ENCODE assay signal across 20 cellular contexts in the genomic region with DNA sequence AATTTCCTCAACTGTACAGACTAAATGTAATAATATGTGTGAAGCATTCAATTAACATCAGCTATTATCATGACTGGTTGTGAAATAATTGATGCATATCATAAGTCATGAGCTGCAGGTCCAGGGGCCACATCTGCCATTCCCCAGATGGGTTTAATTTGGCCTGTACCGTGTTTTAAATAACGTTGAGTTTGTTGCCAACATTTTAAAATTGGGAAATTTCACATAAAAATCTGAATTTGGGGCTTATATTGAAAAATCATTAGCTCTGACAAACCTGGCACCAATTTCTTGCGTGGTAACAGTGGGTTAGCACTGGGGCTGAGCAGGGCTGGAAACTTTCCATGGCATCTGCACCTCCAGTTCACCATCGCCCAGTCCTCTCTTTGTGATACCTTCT.
"Had no signal": no experiment of that assay in that cellular context is flagged by ENCODE, and none has a peak within 500 bp of the region (broad histone marks: within the 10 kb centered on the region; RNA-seq: fewer than 3 reads in every experiment).

No MANE protein-coding gene starts in this region.

- H3K4me3 Mint-ChIP-seq: dendritic cell treated with granulocyte-macrophage colony-stimulating factor and Interleukin-4, amounts not matched to agents 40 ng/mL and 50 ng/mL, for 4 days; effector memory CD8-positive, alpha-beta T cell; endodermal cell; mesothelial cell of epicardium had no signal

- H3K9me3 ChIP-seq: colonic mucosa, esophagus squamous epithelium, gastrocnemius medialis, heart right ventricle, left lung, lower lobe of right lung, mucosa of descending colon had no signal

- H3K36me3 ChIP-seq: colonic mucosa, esophagus squamous epithelium, gastrocnemius medialis, heart right ventricle, left lung, lower lobe of right lung had no signal

- H3K27ac Mint-ChIP-seq: dendritic cell treated with granulocyte-macrophage colony-stimulating factor and Interleukin-4, amounts not matched to agents 40 ng/mL and 50 ng/mL, for 4 days; effector memory CD8-positive, alpha-beta T cell; endodermal cell; mesothelial cell of epicardium had no signal

- H3K27me3 ChIP-seq: colonic mucosa, esophagus squamous epithelium, heart right ventricle, left lung had no signal

- H3K36me3 Mint-ChIP-seq: mesothelial cell of epicardium had no signal

- H3K4me3 ChIP-seq: colonic mucosa, esophagus squamous epithelium, gastrocnemius medialis, heart right ventricle, left lung, lower lobe of right lung, mucosa of descending colon had no signal

- DNase-seq: colonic mucosa; cortex of kidney; effector CD8-positive, alpha-beta T cell; effector memory CD8-positive, alpha-beta T cell; erythroblast; esophagus squamous epithelium; foreskin melanocyte; gastrocnemius medialis; glutamatergic neuron; head of caudate nucleus; heart right ventricle; hippocampal formation; left cardiac atrium; left lung; left ventricle myocardium superior; lower lobe of right lung; mucosa of descending colon had no signal

- H3K27me3 Mint-ChIP-seq: dendritic cell treated with granulocyte-macrophage colony-stimulating factor and Interleukin-4, amounts not matched to agents 40 ng/mL and 50 ng/mL, for 4 days had no signal

- H3K9me3 Mint-ChIP-seq: dendritic cell treated with granulocyte-macrophage colony-stimulating factor and Interleukin-4, amounts not matched to agents 40 ng/mL and 50 ng/mL, for 4 days; effector memory CD8-positive, alpha-beta T cell; endodermal cell; mesothelial cell of epicardium had no signal

- H3K4me1 ChIP-seq: colonic mucosa, left lung had no signal

- H3K27ac ChIP-seq: colonic mucosa, esophagus squamous epithelium, gastrocnemius medialis, heart right ventricle, left lung, lower lobe of right lung had no signal
